13 cellular contexts compared by ENCODE assay signal in genomic region chr2:73999881-74000597, GRCh38. TPM values are rescaled to one million over a fixed set of nuclear protein-coding genes. Genes with fewer than 3 reads are reported as not detected.
DNase-seq lines count a peak whose midpoint lies in the region; ATAC-seq and TF ChIP-seq lines count a peak whose summit lies in the region.
"Had no signal": no experiment of that assay in that cellular context is flagged by ENCODE, and none has a peak within 500 bp of the region (broad histone marks: within the 10 kb centered on the region; RNA-seq: fewer than 3 reads in every experiment).

No MANE protein-coding gene starts in this region.

- H3K36me3 ChIP-seq in Panc1 (ENCODE audit: control insufficient read depth, insufficient read depth, low read length) (no peaks in the 10 kb centered on the region), trophoblast cell (ENCODE audit: control insufficient read depth in 1 of 2, insufficient read depth in 2 of 2, low read length in 2 of 2) (peaks cover 2 to 4% of the 10 kb centered on the region in 2 experiments)

- no peak overlapping the region for H2BK12ac ChIP-seq in trophoblast cell (ENCODE audit: low read length)

- no peak overlapping the region for H4K8ac ChIP-seq in trophoblast cell (ENCODE audit: low read depth, low read length)

- no peak overlapping the region for H3K9ac ChIP-seq in trophoblast cell (ENCODE audit: low read length)

- H3K14ac ChIP-seq in trophoblast cell (ENCODE audit: low read length), result no peak overlapping the region

- no peak overlapping the region for H3K4ac ChIP-seq in trophoblast cell (ENCODE audit: low read depth, low read length)

- no peaks in the 10 kb centered on the region for H3K27me3 ChIP-seq in Panc1 (ENCODE audit: control insufficient read depth, insufficient read depth, low read length)
- H3K27me3 ChIP-seq in trophoblast cell (ENCODE audit: insufficient read depth, low read length), result no peaks in the 10 kb centered on the region
- H3K27me3 ChIP-seq: testis had no signal

- H3K79me1 ChIP-seq in trophoblast cell (ENCODE audit: low read length), result no peaks in the 10 kb centered on the region

- H2AFZ ChIP-seq in trophoblast cell (ENCODE audit: insufficient read depth, low read length, poor library complexity), result no peak overlapping the region

- in situ Hi-C loops in Panc1 (cut with HindIII; ENCODE audit: low pct_unique_long_range_greater_than_20kb, low sequenced_read_pairs), result no loop called here

- TF ChIP-seq CTCF in Panc1 (IDR thresholded peaks at IDR 0.05) (no peak), foreskin fibroblast (IDR thresholded peaks at IDR 0.05; ENCODE audit: low read depth, low read length) (no peak)

- POLR2A ChIA-PET in Panc1 (lab: Charles Lee), result no interaction called here

- ATAC-seq in Panc1, result no peak
- no peak for ATAC-seq in sciatic nerve
- ATAC-seq: left ventricle myocardium superior had no signal

- no peak overlapping the region for H3K4me2 ChIP-seq in trophoblast cell (ENCODE audit: low read length)

- H4K12ac ChIP-seq in trophoblast cell (ENCODE audit: low read depth, low read length), result no peak overlapping the region

- no peak overlapping the region for H2AK5ac ChIP-seq in trophoblast cell (ENCODE audit: low read length)

- H3K9me3 ChIP-seq in Panc1 (ENCODE audit: control insufficient read depth, insufficient read depth, low read depth, low read length) (no peaks in the 10 kb centered on the region), trophoblast cell (ENCODE audit: insufficient read depth, low read depth, low read length) (no peaks in the 10 kb centered on the region)
- H3K9me3 ChIP-seq: testis had no signal

- H3K4me3 ChIP-seq in Panc1 (ENCODE audit: low read depth in 2 of 2, low read length in 2 of 2) (no peak overlapping the region), foreskin fibroblast (ENCODE audit: low read depth in 1 of 2, low read length in 2 of 2) (no peak overlapping the region), trophoblast cell (ENCODE audit: low read depth, low read length) (no peak overlapping the region)
- H3K4me3 ChIP-seq: testis had no signal

- BruUV-seq in Panc1 (replicated peaks; lab: Mats Ljungman, UMichigan), result no TSS peak

- CTCF ChIA-PET in Panc1 (lab: Charles Lee), result no interaction called here

- H3K18ac ChIP-seq in trophoblast cell (ENCODE audit: low read length), result no peak overlapping the region

- 0 out of 2 replicates have a peak overlapping the region, but pooled peaks have one; percentile 12 for H3K27ac ChIP-seq in Panc1 (ENCODE audit: low read length)
- no peak overlapping the region for H3K27ac ChIP-seq in trophoblast cell (ENCODE audit: low read depth, low read length)
- H3K27ac ChIP-seq: testis had no signal

- no CpG with 5 or more reads among the region's 10 CpGs for WGBS in trophoblast cell (ENCODE audit: extremely low coverage, insufficient coverage, insufficient read length)

- H3K79me2 ChIP-seq in trophoblast cell (ENCODE audit: control insufficient read depth, insufficient read depth, low read length, poor library complexity), result peaks cover 6% of the 10 kb centered on the region

- no peak overlapping the region for H3K23ac ChIP-seq in trophoblast cell (ENCODE audit: low read length)

- intact Hi-C loops in Panc1 (cut with micrococcal nuclease; ENCODE audit: unreplicated experiment) (loop anchor here (10.0 kb wide), 1 partner anchor 135 kb away; no protein-coding TSS in a partner anchor), sciatic nerve (cut with DNase I) (no loop called here)

- H3K4me1 ChIP-seq in Panc1 (ENCODE audit: control insufficient read depth, insufficient read depth, low read length) (peaks cover 27% of the 10 kb centered on the region), trophoblast cell (ENCODE audit: control insufficient read depth in 1 of 2, insufficient read depth in 2 of 2, low read length in 2 of 2) (peaks cover 13 to 18% of the 10 kb centered on the region in 2 experiments)

- H2BK120ac ChIP-seq in trophoblast cell (ENCODE audit: insufficient read depth, low read length, poor library complexity), result no peak overlapping the region

- no peak overlapping the region for H2BK5ac ChIP-seq in trophoblast cell (ENCODE audit: low read depth, low read length, poor library complexity)

- DNase-seq in DMS 273 (lab: John Stamatoyannopoulos, UW; ENCODE audit: unreplicated experiment) (peak; percentile 60), DMS 273 treated with DMSO at 0.1 percent for 48 hours (lab: John Stamatoyannopoulos, UW) (no peak), Panc1 (ENCODE audit: low read depth, low spot score) (no peak), foreskin fibroblast (peak; percentile 55 to 78), sciatic nerve (ENCODE audit: low spot score) (peak; percentile 49), NOMO-1 treated with DMSO at 0.1 percent for 48 hours (lab: John Stamatoyannopoulos, UW; ENCODE audit: unreplicated experiment) (no peak), iPS-NIHi11 (ENCODE audit: low spot score) (no peak), trophoblast cell (no peak)
- DNase-seq: 8988T, activated gamma-delta T cell treated with Interleukin-2 at 50 U/mL for 16 hours, NCI-H1930, testis had no signal

- no peak overlapping the region for H4K91ac ChIP-seq in trophoblast cell (ENCODE audit: low read depth, low read length)

RNA-seq across cellular contexts. Expression of gene TET3, which starts 15.3 kb away (rescaled TPM):
- total RNA-seq in Panc1 (2021; ENCODE audit: unreplicated experiment), result 13.1 TPM
- polyA plus RNA-seq in Panc1 (2012; ENCODE audit: insufficient read length), result 7.0 TPM
- total RNA-seq in sciatic nerve, result 12.1 TPM
- polyA plus RNA-seq in trophoblast cell (2013), result 11.2 and 11.7 TPM in 2 replicates

Comparison
In these comparisons a context has a peak if more than half of its experiments do, and no peak if none do; other contexts are left out.
1. DNase-seq: peak in DMS 273 (single experiment), foreskin fibroblast (2 of 2) and sciatic nerve (single experiment); none in DMS 273 treated with DMSO at 0.1 percent for 48 hours (single experiment), Panc1 (single experiment), NOMO-1 treated with DMSO at 0.1 percent for 48 hours (single experiment), iPS-NIHi11 (single experiment) and trophoblast cell (0 of 2).